8 cellular contexts compared by ENCODE assay signal in the genomic region with DNA sequence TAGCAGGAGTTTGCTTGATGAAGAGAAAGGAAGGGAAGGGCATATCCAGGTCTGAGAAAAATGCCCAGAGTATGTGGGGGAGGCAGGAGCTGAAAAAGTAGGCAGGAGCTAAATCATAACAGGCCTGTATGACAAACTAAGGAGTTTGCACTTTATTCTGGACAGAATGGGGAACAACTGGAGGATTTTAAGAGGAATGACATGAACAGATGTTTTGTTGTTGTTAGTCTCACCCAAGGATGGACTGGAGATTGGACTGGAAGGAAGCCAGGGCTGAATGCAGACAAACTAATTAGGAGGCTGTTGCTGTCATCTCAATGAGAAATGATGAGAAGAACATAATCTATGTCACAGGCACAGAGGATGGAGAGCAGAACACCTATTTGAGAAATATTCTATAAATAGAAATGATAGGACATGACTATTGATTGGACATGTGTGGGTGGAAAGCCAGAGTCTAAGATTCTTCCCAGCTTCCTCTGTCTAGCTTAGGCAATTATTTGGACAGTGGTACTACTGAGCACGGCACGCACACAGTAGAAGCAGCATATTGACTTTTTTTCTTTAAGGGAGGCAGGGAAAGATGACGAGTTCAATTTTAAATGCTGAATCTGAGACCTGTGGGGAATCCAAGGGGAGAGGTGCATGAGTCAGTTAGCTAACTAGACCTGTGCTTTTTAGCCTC. TPM values are rescaled to one million over a fixed set of nuclear protein-coding genes. Genes with fewer than 3 reads are reported as not detected.
DNase-seq lines count a peak whose midpoint lies in the region; ATAC-seq and TF ChIP-seq lines count a peak whose summit lies in the region.

No MANE protein-coding gene starts in this region.

- peaks cover 47% of the 10 kb centered on the region for H3K4me1 ChIP-seq in DND-41 (ENCODE audit: insufficient read depth, low read length)
- peaks cover 33% of the 10 kb centered on the region for H3K4me1 ChIP-seq in body of pancreas
- H3K4me1 ChIP-seq in liver (ENCODE audit: control insufficient read depth in 4 of 4, insufficient read depth in 4 of 4, low read length in 3 of 4): peaks cover 11 to 27% (median 17%) of the 10 kb centered on the region in 4 donors
- peaks cover 19 to 41% of the 10 kb centered on the region in 2 donors for H3K4me1 ChIP-seq in thoracic aorta (ENCODE audit: control insufficient read depth in 1 of 2, low read depth in 2 of 2)

- intact Hi-C loops in body of pancreas (cut with DNase I): loop anchor here (10.0 kb wide), 1 partner anchor 48 kb away; a partner anchor contains a TSS

- H3K4me3 ChIP-seq in DND-41 (ENCODE audit: low read depth in 1 of 2, low read length in 2 of 2): peak overlapping the region; percentile 31 to 97; a peak in 3 of 4 replicates
- peak overlapping the region; percentile 86 for H3K4me3 ChIP-seq in MG63
- no peak overlapping the region for H3K4me3 ChIP-seq in body of pancreas
- peak overlapping the region; percentile 63 to 78 (median 77) for H3K4me3 ChIP-seq in liver (ENCODE audit: low read depth in 1 of 3, low read length in 3 of 3)
- peak overlapping the region; percentile 81 for H3K4me3 ChIP-seq in thoracic aorta

- H2AFZ ChIP-seq in DND-41 (ENCODE audit: low read depth, low read length): peak overlapping the region; percentile 92

- no peak for TF ChIP-seq RAD21 in liver (IDR thresholded peaks at IDR 0.05)

- H3K9ac ChIP-seq in DND-41 (ENCODE audit: low read depth, low read length) (peak overlapping the region; percentile 87), liver (ENCODE audit: low read depth in 1 of 2, low read length in 2 of 2) (peak overlapping the region; percentile 67 to 95)

- H3K27ac ChIP-seq in DND-41 (ENCODE audit: low read length) (peak overlapping the region; percentile 89), body of pancreas (peak overlapping the region; percentile 95 to 100 (median 98)), liver (ENCODE audit: low read depth in 1 of 2, low read length in 2 of 2) (peak overlapping the region; percentile 97 to 99), thoracic aorta (peak overlapping the region; percentile 79 to 94)

- ATAC-seq in DND-41 (ENCODE audit: insufficient read depth, low read depth) (no peak), body of pancreas (no peak), thoracic aorta (ENCODE audit: insufficient number of reproducible peaks, low FRiP score, low read depth) (no peak), HG02885 (IDR thresholded peaks at IDR 0.05; ENCODE audit: poor library complexity, unreplicated experiment) (no peak)

- no peaks in the 10 kb centered on the region for H3K27me3 ChIP-seq in DND-41 (ENCODE audit: insufficient read depth, low read length, poor library complexity)
- H3K27me3 ChIP-seq in MG63: no peaks in the 10 kb centered on the region
- no peaks in the 10 kb centered on the region for H3K27me3 ChIP-seq in body of pancreas
- no peaks in the 10 kb centered on the region for H3K27me3 ChIP-seq in liver (ENCODE audit: control insufficient read depth in 4 of 4, insufficient read depth in 4 of 4, low read length in 3 of 4)
- H3K27me3 ChIP-seq in thoracic aorta (replicated peaks; ENCODE audit: insufficient read depth): no peaks in the 10 kb centered on the region

- TF ChIP-seq POLR2A in body of pancreas (IDR thresholded peaks at IDR 0.05): no peak

- whole genome bisulfite sequencing in body of pancreas, 2 donors: 1 to 3% methylated on average over 3 of the region's 3 CpGs
- 1% methylated on average over 3 of the region's 3 CpGs for WGBS in liver

- no peaks in the 10 kb centered on the region for H3K9me3 ChIP-seq in DND-41 (ENCODE audit: insufficient read depth, low read length, severe bottlenecking)
- H3K9me3 ChIP-seq in MG63: no peaks in the 10 kb centered on the region
- no peaks in the 10 kb centered on the region for H3K9me3 ChIP-seq in body of pancreas
- no peaks in the 10 kb centered on the region for H3K9me3 ChIP-seq in liver (ENCODE audit: control insufficient read depth in 4 of 4, low read length in 3 of 4)
- no peaks in the 10 kb centered on the region for H3K9me3 ChIP-seq in thoracic aorta

- no peaks in the 10 kb centered on the region; the same call in 1 of the 2 replicates for H3K36me3 ChIP-seq in DND-41 (ENCODE audit: insufficient read depth, low read length)
- no peaks in the 10 kb centered on the region for H3K36me3 ChIP-seq in MG63
- H3K36me3 ChIP-seq in body of pancreas (replicated peaks in 1 of 2; ENCODE audit: insufficient read depth in 1 of 2, low read depth in 2 of 2): no peaks in the 10 kb centered on the region
- H3K36me3 ChIP-seq in liver (ENCODE audit: control insufficient read depth in 4 of 4, insufficient read depth in 3 of 4, low read depth in 1 of 4, low read length in 3 of 4): peaks cover 0 to 5% (median 3%) of the 10 kb centered on the region in 4 donors
- no peaks in the 10 kb centered on the region for H3K36me3 ChIP-seq in thoracic aorta

- TF ChIP-seq CTCF in DND-41 (IDR thresholded peaks at IDR 0.05; ENCODE audit: borderline replicate concordance, extremely low read depth, low read length, poor library complexity, severe bottlenecking) (no peak), body of pancreas (IDR thresholded peaks at IDR 0.05) (no peak), liver (IDR thresholded peaks at IDR 0.05; ENCODE audit: low read depth, low read length, missing input control) (no peak), thoracic aorta (IDR thresholded peaks at IDR 0.05) (no peak), GM20000 (IDR thresholded peaks at IDR 0.05; ENCODE audit: extremely low read depth, missing control alignments) (no peak)

- peaks cover 54% of the 10 kb centered on the region for H3K79me2 ChIP-seq in DND-41 (ENCODE audit: insufficient read depth, low read length)

- peak overlapping the region; percentile 79 for H3K4me2 ChIP-seq in DND-41 (ENCODE audit: insufficient read depth, low read length)

- DNase-seq in DND-41 (no peak), MG63 (peak; percentile 8), body of pancreas (peak in 3 of 4 donors; percentile 17 to 40 (median 18)), thoracic aorta (ENCODE audit: low spot score) (no peak), putamen (ENCODE audit: low spot score) (no peak), GM20000 (ENCODE audit: low spot score) (no peak)

- 0 out of 2 replicates have a peak, but pooled peaks cover 6% of the 10 kb centered on the region for H4K20me1 ChIP-seq in DND-41 (ENCODE audit: insufficient read depth, low read length)

TF ChIP-seq in liver, 16 proteins besides CTCF, POLR2A, EP300 and RAD21 (continues in another document):
- TF ChIP-seq EGR1 (IDR thresholded peaks at IDR 0.05; ENCODE audit: low read depth in 2 of 2): peak; percentile 91 to 92
- TF ChIP-seq RXRA (IDR thresholded peaks at IDR 0.05): peak; percentile 41 to 62
- peak; percentile 44 to 80 for TF ChIP-seq JUND (IDR thresholded peaks at IDR 0.05)
- no peak for TF ChIP-seq HNF4G (IDR thresholded peaks at IDR 0.05)
- peak; percentile 40 for TF ChIP-seq YY1 (IDR thresholded peaks at IDR 0.05)
- TF ChIP-seq HNF4A (conservative IDR thresholded peaks at IDR 0.05): peak; percentile 71 to 75
- TF ChIP-seq, protein P1, sequence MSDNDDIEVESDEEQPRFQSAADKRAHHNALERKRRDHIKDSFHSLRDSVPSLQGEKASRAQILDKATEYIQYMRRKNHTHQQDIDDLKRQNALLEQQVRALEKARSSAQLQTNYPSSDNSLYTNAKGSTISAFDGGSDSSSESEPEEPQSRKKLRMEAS (IDR thresholded peaks at IDR 0.05): peak; percentile 73
- peak; percentile 44 for TF ChIP-seq FOXA2 (IDR thresholded peaks at IDR 0.05)
- TF ChIP-seq, protein P2, sequence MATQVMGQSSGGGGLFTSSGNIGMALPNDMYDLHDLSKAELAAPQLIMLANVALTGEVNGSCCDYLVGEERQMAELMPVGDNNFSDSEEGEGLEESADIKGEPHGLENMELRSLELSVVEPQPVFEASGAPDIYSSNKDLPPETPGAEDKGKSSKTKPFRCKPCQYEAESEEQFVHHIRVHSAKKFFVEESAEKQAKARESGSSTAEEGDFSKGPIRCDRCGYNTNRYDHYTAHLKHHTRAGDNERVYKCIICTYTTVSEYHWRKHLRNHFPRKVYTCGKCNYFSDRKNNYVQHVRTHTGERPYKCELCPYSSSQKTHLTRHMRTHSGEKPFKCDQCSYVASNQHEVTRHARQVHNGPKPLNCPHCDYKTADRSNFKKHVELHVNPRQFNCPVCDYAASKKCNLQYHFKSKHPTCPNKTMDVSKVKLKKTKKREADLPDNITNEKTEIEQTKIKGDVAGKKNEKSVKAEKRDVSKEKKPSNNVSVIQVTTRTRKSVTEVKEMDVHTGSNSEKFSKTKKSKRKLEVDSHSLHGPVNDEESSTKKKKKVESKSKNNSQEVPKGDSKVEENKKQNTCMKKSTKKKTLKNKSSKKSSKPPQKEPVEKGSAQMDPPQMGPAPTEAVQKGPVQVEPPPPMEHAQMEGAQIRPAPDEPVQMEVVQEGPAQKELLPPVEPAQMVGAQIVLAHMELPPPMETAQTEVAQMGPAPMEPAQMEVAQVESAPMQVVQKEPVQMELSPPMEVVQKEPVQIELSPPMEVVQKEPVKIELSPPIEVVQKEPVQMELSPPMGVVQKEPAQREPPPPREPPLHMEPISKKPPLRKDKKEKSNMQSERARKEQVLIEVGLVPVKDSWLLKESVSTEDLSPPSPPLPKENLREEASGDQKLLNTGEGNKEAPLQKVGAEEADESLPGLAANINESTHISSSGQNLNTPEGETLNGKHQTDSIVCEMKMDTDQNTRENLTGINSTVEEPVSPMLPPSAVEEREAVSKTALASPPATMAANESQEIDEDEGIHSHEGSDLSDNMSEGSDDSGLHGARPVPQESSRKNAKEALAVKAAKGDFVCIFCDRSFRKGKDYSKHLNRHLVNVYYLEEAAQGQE (IDR thresholded peaks at IDR 0.05): peak; percentile 50
- TF ChIP-seq SP1 (IDR thresholded peaks at IDR 0.05): no peak
- TF ChIP-seq, protein P3, sequence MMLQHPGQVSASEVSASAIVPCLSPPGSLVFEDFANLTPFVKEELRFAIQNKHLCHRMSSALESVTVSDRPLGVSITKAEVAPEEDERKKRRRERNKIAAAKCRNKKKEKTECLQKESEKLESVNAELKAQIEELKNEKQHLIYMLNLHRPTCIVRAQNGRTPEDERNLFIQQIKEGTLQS (IDR thresholded peaks at IDR 0.05): no peak
- TF ChIP-seq TAF1 (conservative IDR thresholded peaks at IDR 0.05): no peak

RNA-seq across cellular contexts. Expression of a gene that starts 1.1 kb away (rescaled TPM):
- 21.8 and 26.5 TPM in 2 replicates for total RNA-seq in MG63 (2014; rRNA removed; shearing (Covaris generic); ENCODE audit: low replicate concordance)
- total RNA-seq in body of pancreas (10 to 100 TPM; 57.6 to 89.7 TPM), liver (10 to 100 TPM; 41.6 to 77.0 TPM), thoracic aorta (10 to 100 TPM; 68.0 to 85.9 TPM)
- 10 to 100 TPM; 18.4 to 37.4 TPM for polyA plus RNA-seq in liver

RNA-seq across cellular contexts. Expression of a gene that starts 50.0 kb away (rescaled TPM):
- total RNA-seq in MG63 (2014; rRNA removed; shearing (Covaris generic); ENCODE audit: low replicate concordance): 21.3 and 41.9 TPM in 2 replicates
- 10 to 100 TPM; 29.7 to 65.6 TPM for total RNA-seq in body of pancreas
- total RNA-seq in liver: 10 to 100 TPM; 77.3 to 81.6 TPM
- polyA plus RNA-seq in liver: 10 to 100 TPM; 15.7 to 32.9 TPM
- total RNA-seq in thoracic aorta: 100 to 1,000 TPM in 1 of 2 donors, 10 to 100 TPM in 1; 71.9 to 126 TPM

Comparison
In these comparisons a context has a peak if more than half of its experiments do, and no peak if none do; other contexts are left out.
1. DNase-seq: peak in MG63 (single experiment) and body of pancreas (3 of 4); none in DND-41 (single experiment), thoracic aorta (single experiment), putamen (single experiment) and GM20000 (single experiment).
2. H3K4me3 ChIP-seq: peak in DND-41 (2 of 2), MG63 (single experiment), liver (3 of 3) and thoracic aorta (single experiment); none in body of pancreas (0 of 2).
3. Peak in every context shown above with its lines, with median percentiles within 50 percentile points of each other: H3K27ac ChIP-seq.